In the genomic region with DNA sequence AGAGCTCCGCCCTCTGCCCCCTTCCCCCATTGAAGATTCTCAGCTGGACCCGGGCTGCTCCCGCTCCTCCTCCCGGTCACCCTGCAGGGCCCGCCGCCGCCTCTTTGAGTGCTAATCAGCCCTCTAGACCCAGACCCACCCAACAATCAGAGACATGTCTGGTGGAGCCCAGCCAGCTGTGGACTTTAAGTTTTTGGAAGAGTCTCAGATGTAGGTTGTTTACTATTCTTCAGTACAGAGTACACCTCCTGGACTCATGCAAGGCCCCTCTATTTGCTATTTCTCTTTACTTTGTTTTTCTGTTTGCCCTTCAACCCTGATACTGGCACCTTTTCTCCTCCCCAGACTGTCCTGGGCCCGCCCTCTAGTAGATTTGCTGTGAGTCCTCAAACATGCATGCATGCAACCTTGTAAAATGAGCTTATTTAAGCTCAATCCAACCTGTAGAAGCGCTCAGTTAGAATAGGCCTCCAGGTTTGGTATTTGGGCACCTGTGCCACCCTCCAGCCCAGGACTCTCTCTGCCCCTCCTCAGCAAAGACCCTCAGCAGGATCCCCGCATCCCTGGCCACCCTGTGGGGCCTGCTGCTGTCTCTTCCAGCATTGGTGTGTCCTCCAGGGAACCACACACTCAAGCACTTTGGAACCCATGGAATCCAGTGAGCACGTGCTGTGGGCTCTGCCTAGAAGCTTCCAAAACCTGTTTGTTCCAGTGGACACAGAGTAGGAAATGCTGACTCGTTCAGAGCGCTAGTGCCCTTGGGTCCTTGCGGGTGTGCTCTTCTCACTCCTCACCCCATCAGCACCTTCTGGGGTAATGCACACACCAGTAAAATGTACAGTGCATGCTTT, we compare ENCODE assay signal across 26 cellular contexts. TPM values are rescaled to one million over a fixed set of nuclear protein-coding genes. Genes with fewer than 3 reads are reported as not detected.
DNase-seq lines count a peak whose midpoint lies in the region; ATAC-seq, FAIRE-seq and TF ChIP-seq lines count a peak whose summit lies in the region.
"Had no signal": no experiment of that assay in that cellular context is flagged by ENCODE, and none has a peak within 500 bp of the region (broad histone marks: within the 10 kb centered on the region; RNA-seq: fewer than 3 reads in every experiment).

No MANE protein-coding gene starts in this region.

- no peaks in the 10 kb centered on the region for H3K9me3 ChIP-seq in HepG2 (ENCODE audit: low read length)
- peaks cover 0 to 17% (median 7%) of the 10 kb centered on the region in 8 donors for H3K9me3 ChIP-seq in spleen
- H3K9me3 ChIP-seq in PC-3 (ENCODE audit: low read length), result no peaks in the 10 kb centered on the region
- H3K9me3 ChIP-seq: SJCRH30 had no signal

- TF ChIP-seq RAD21 in HepG2 (CRISPR knock-in tag; IDR thresholded peaks at IDR 0.05), result no peak

- H3K27ac ChIP-seq in GM23338 (ENCODE audit: low read depth), result no peak overlapping the region
- no peak overlapping the region for H3K27ac ChIP-seq in HepG2 (ENCODE audit: extremely low read length, insufficient read depth, low read length)
- no peak overlapping the region for H3K27ac ChIP-seq in spleen
- H3K27ac ChIP-seq in PC-3 (ENCODE audit: low read length), result no peak overlapping the region
- H3K27ac ChIP-seq: BLaER1 treated with 17β-estradiol and CSF1 and Interleukin-3, amounts not matched to agents 10 nM and 100 nM; HL-60; SJCRH30 had no signal

- BruUV-seq in HepG2 (replicated peaks; lab: Mats Ljungman, UMichigan) (no TSS peak), PC-3 (replicated peaks; lab: Mats Ljungman, UMichigan) (no TSS peak)

- H3K36me3 Mint-ChIP-seq in GM23338 (ENCODE audit: low read depth), result no peaks in the 10 kb centered on the region
- no peaks in the 10 kb centered on the region for H3K36me3 Mint-ChIP-seq in activated naive CD4-positive, alpha-beta T cell treated with anti-CD3 and anti-CD28 coated beads for 36 hours (ENCODE audit: low read depth)
- H3K36me3 Mint-ChIP-seq: CD8-positive, alpha-beta T cell had no signal

- H3K9me3 Mint-ChIP-seq in GM23338, result peaks cover 7% of the 10 kb centered on the region; the same call in 2 of the 3 replicates
- peaks cover 1% of the 10 kb centered on the region for H3K9me3 Mint-ChIP-seq in activated naive CD4-positive, alpha-beta T cell treated with anti-CD3 and anti-CD28 coated beads for 36 hours

- in situ Hi-C loops in HepG2 (cut with HindIII; ENCODE audit: extremely low pct_ligation_motif_present, low pct_unique_long_range_greater_than_20kb), result no loop called here

- ATAC-seq in GM23338 (peak; percentile 84), HepG2 (peak; percentile 86), GM19455 (IDR thresholded peaks at IDR 0.05; ENCODE audit: unreplicated experiment) (no peak), PC-3 (no peak)
- ATAC-seq: CD8-positive, alpha-beta T cell had no signal

- H3K27me3 Mint-ChIP-seq in GM23338 (ENCODE audit: insufficient read depth, low read depth, poor library complexity), result peaks cover 3% of the 10 kb centered on the region
- peaks cover 5% of the 10 kb centered on the region for H3K27me3 Mint-ChIP-seq in activated naive CD4-positive, alpha-beta T cell treated with anti-CD3 and anti-CD28 coated beads for 36 hours (ENCODE audit: low read depth)

- H3K27ac Mint-ChIP-seq in GM23338, result no peak overlapping the region
- H3K27ac Mint-ChIP-seq in activated naive CD4-positive, alpha-beta T cell treated with anti-CD3 and anti-CD28 coated beads for 36 hours, result no peak overlapping the region
- H3K27ac Mint-ChIP-seq: CD8-positive, alpha-beta T cell; HFFc6 had no signal

- no peaks in the 10 kb centered on the region for H3F3A ChIP-seq in GM23338 (replicated peaks; ENCODE audit: low read depth)
- no peaks in the 10 kb centered on the region for H3F3A ChIP-seq in PC-3 (ENCODE audit: low read length, unreplicated experiment)

- TF ChIP-seq CTCF in GM23338 (conservative IDR thresholded peaks at IDR 0.05; ENCODE audit: low read depth in 2 of 2), result no peak
- TF ChIP-seq CTCF in bronchial epithelial cell (IDR thresholded peaks at IDR 0.05; ENCODE audit: insufficient read depth, low read length, severe bottlenecking), result no peak
- no peak for TF ChIP-seq CTCF in HepG2 (CRISPR knock-in tag; IDR thresholded peaks at IDR 0.05)
- TF ChIP-seq CTCF in spleen (IDR thresholded peaks at IDR 0.05 in 8 of 11, conservative IDR thresholded peaks at IDR 0.05 in 3 of 11), result no peak
- no peak for TF ChIP-seq CTCF in PC-3 (conservative IDR thresholded peaks at IDR 0.05; ENCODE audit: low read depth, low read length)

- H3K4me2 ChIP-seq in GM23338, result no peak overlapping the region
- H3K4me2 ChIP-seq in HepG2 (ENCODE audit: low read depth, low read length), result peak overlapping the region; percentile 23; the same call in 1 of the 2 replicates
- H3K4me2 ChIP-seq in PC-3 (ENCODE audit: low read length), result no peak overlapping the region
- H3K4me2 ChIP-seq: BLaER1 treated with 17β-estradiol and CSF1 and Interleukin-3, amounts not matched to agents 10 nM and 100 nM had no signal

- POLR2A ChIA-PET in HepG2 (lab: Yijun Ruan, JAX), result no interaction called here
- POLR2A ChIA-PET in PC-3 (lab: Charles Lee; ENCODE audit: unreplicated experiment), result no interaction called here

- 34% methylated on average over 7 of the region's 14 CpGs for WGBS in HepG2 (ENCODE audit: low lambda C conversion rate)
- 60 to 71% (median 64%) methylated on average over 13 to 14 of the region's 14 CpGs for WGBS in spleen, 5 donors

- H3K4me1 Mint-ChIP-seq in GM23338, result peaks cover 6% of the 10 kb centered on the region; the same call in 2 of the 3 replicates
- H3K4me1 Mint-ChIP-seq in activated naive CD4-positive, alpha-beta T cell treated with anti-CD3 and anti-CD28 coated beads for 36 hours (ENCODE audit: low read depth), result no peaks in the 10 kb centered on the region

- no peak for DNase-seq in GM23338 (ENCODE audit: low spot score)
- no peak for DNase-seq in bronchial epithelial cell (ENCODE audit: low read depth)
- DNase-seq in HepG2 (ENCODE audit: low spot score), result peak; percentile 16
- DNase-seq in spleen, result peak; percentile 61
- no peak for DNase-seq in activated naive CD4-positive, alpha-beta T cell treated with anti-CD3 and anti-CD28 coated beads for 36 hours
- DNase-seq in RPMI8226, result no peak
- no peak for DNase-seq in PC-3
- DNase-seq: CD8-positive, alpha-beta T cell; HFFc6; KBM-7; NCI-H1092; NCI-H1436 treated with DMSO at 0.1 percent for 48 hours; NCI-H1930; NCI-H226; NCI-H510A treated with DMSO at 0.1 percent for 48 hours; NCI-H748 treated with DMSO at 0.1 percent for 48 hours; SJCRH30 had no signal

- FAIRE-seq in bronchial epithelial cell (lab: Jason Lieb, UNC) (peak; percentile 7), HepG2 (lab: Jason Lieb, UNC) (no peak)
- FAIRE-seq: G401.6, GM12892, GM18507, H54 had no signal

- H3K36me3 ChIP-seq in GM23338 (ENCODE audit: insufficient read depth), result no peaks in the 10 kb centered on the region
- H3K36me3 ChIP-seq in bronchial epithelial cell (ENCODE audit: control insufficient read depth, insufficient read depth, low read length), result no peaks in the 10 kb centered on the region
- no peaks in the 10 kb centered on the region for H3K36me3 ChIP-seq in HepG2 (replicated peaks in 1 of 2; ENCODE audit: control insufficient read depth in 1 of 2, insufficient read depth in 2 of 2, low read length in 2 of 2)
- H3K36me3 ChIP-seq in spleen, result no peaks in the 10 kb centered on the region
- H3K36me3 ChIP-seq in PC-3 (ENCODE audit: low read depth, low read length), result no peaks in the 10 kb centered on the region
- H3K36me3 ChIP-seq: SJCRH30 had no signal

- H4K20me1 ChIP-seq in GM23338 (replicated peaks; ENCODE audit: insufficient read depth), result no peaks in the 10 kb centered on the region
- H4K20me1 ChIP-seq in HepG2 (ENCODE audit: insufficient read depth, low read length), result no peaks in the 10 kb centered on the region
- no peaks in the 10 kb centered on the region for H4K20me1 ChIP-seq in PC-3 (ENCODE audit: low read length)

- H3K27me3 ChIP-seq in GM23338 (ENCODE audit: insufficient read depth) (no peaks in the 10 kb centered on the region), bronchial epithelial cell (ENCODE audit: control insufficient read depth, insufficient read depth, low read length) (no peaks in the 10 kb centered on the region), HepG2 (ENCODE audit: control insufficient read depth in 1 of 2, insufficient read depth in 2 of 2, low read length in 2 of 2) (peaks cover 0 to 12% of the 10 kb centered on the region in 2 experiments; a peak in 2 of 5 replicates), spleen (replicated peaks in 1 of 7) (peaks cover 0 to 24% (median 0%) of the 10 kb centered on the region in 7 donors), PC-3 (ENCODE audit: low read length) (peaks cover 14% of the 10 kb centered on the region; the same call in 1 of the 2 replicates)
- H3K27me3 ChIP-seq: BLaER1 treated with 17β-estradiol and CSF1 and Interleukin-3, amounts not matched to agents 10 nM and 100 nM had no signal

- H3K4me3 ChIP-seq in GM23338, result no peak overlapping the region
- no peak overlapping the region for H3K4me3 ChIP-seq in bronchial epithelial cell (ENCODE audit: low read depth, low read length)
- H3K4me3 ChIP-seq in HepG2 (replicated peaks in 1 of 3; ENCODE audit: insufficient read depth in 1 of 3, low read depth in 2 of 3, low read length in 3 of 3), result no peak overlapping the region
- H3K4me3 ChIP-seq in spleen, result no peak overlapping the region
- no peak overlapping the region for H3K4me3 ChIP-seq in PC-3 (ENCODE audit: low read length)
- H3K4me3 ChIP-seq: BLaER1 treated with 17β-estradiol and CSF1 and Interleukin-3, amounts not matched to agents 10 nM and 100 nM; SJCRH30 had no signal

- TF ChIP-seq POLR2A in HepG2 (IDR thresholded peaks at IDR 0.05; ENCODE audit: insufficient read depth in 1 of 2, low read depth in 2 of 2, low read length in 2 of 2) (no peak), spleen (IDR thresholded peaks at IDR 0.05) (no peak)

- H3K4me3 Mint-ChIP-seq in GM23338, result no peak overlapping the region
- no peak overlapping the region for H3K4me3 Mint-ChIP-seq in activated naive CD4-positive, alpha-beta T cell treated with anti-CD3 and anti-CD28 coated beads for 36 hours
- H3K4me3 Mint-ChIP-seq: CD8-positive, alpha-beta T cell; HFFc6 had no signal

- H3K9me2 ChIP-seq in GM23338 (ENCODE audit: insufficient read depth) (no peaks in the 10 kb centered on the region), PC-3 (replicated peaks; ENCODE audit: low read length) (no peaks in the 10 kb centered on the region)

- CTCF ChIA-PET in HepG2 (lab: Yijun Ruan, JAX; ENCODE audit: low intra/inter-chr PET ratio, low total read pairs), result no interaction called here
- CTCF ChIA-PET in activated naive CD4-positive, alpha-beta T cell treated with anti-CD3 and anti-CD28 coated beads for 36 hours (lab: Charles Lee), result interaction anchor here (0.6 to 0.8 kb wide), 2 partner anchors 57 to 216 kb away, joined by 3 to 5 read pairs; no protein-coding TSS in a partner anchor
- CTCF ChIA-PET in PC-3 (lab: Charles Lee), result no interaction called here

- intact Hi-C loops in HepG2 (cut with micrococcal nuclease; ENCODE audit: unreplicated experiment), result no loop called here
- intact Hi-C loops in spleen (cut with DNase I; ENCODE audit: low total_unique reads), result no loop called here
- intact Hi-C loops in activated naive CD4-positive, alpha-beta T cell treated with anti-CD3 and anti-CD28 coated beads for 36 hours (cut with micrococcal nuclease), result no loop called here
- intact Hi-C loops in PC-3 (cut with micrococcal nuclease), result no loop called here

- H3K79me2 ChIP-seq in GM23338 (replicated peaks; ENCODE audit: insufficient read depth), result no peaks in the 10 kb centered on the region
- no peaks in the 10 kb centered on the region for H3K79me2 ChIP-seq in HepG2 (ENCODE audit: insufficient read depth, low read length)
- H3K79me2 ChIP-seq in PC-3 (ENCODE audit: low read length), result no peaks in the 10 kb centered on the region

- no peak for TF ChIP-seq EP300 in HepG2 (IDR thresholded peaks at IDR 0.05; ENCODE audit: low read depth in 2 of 2, low read length in 2 of 2)
- no peak for TF ChIP-seq EP300 in HepG2 (CRISPR knock-in tag; IDR thresholded peaks at IDR 0.05; ENCODE audit: borderline replicate concordance)

- H3K9ac ChIP-seq in HepG2 (ENCODE audit: insufficient read depth, low read depth, low read length) (no peak overlapping the region), PC-3 (ENCODE audit: low read length) (no peak overlapping the region)
- H3K9ac ChIP-seq: BLaER1 treated with 17β-estradiol and CSF1 and Interleukin-3, amounts not matched to agents 10 nM and 100 nM had no signal

- H3K4me1 ChIP-seq in GM23338 (ENCODE audit: insufficient read depth), result no peaks in the 10 kb centered on the region
- H3K4me1 ChIP-seq in HepG2 (ENCODE audit: insufficient read depth, low read length), result peaks cover 16% of the 10 kb centered on the region
- H3K4me1 ChIP-seq in spleen, result no peaks in the 10 kb centered on the region
- H3K4me1 ChIP-seq in PC-3 (ENCODE audit: insufficient read depth, low read length), result no peaks in the 10 kb centered on the region
- H3K4me1 ChIP-seq: BLaER1 treated with 17β-estradiol and CSF1 and Interleukin-3, amounts not matched to agents 10 nM and 100 nM; SJCRH30 had no signal

- H2AFZ ChIP-seq in GM23338 (no peak overlapping the region), HepG2 (ENCODE audit: low read length) (no peak overlapping the region), PC-3 (ENCODE audit: low read length) (no peak overlapping the region)

RNA-seq across cellular contexts. Expression of gene PRR23E, which starts 4.6 kb away (rescaled TPM):
- not detected in 2 replicates for total RNA-seq in GM23338 (2014; rRNA removed; shearing (Covaris generic))
- not detected in 2 replicates for polyA plus RNA-seq in GM23338 (2016; fragmentation: Nextera tagmentation; extraction: Ambion mirVana)
- not detected in 2 replicates for total RNA-seq in bronchial epithelial cell
- total RNA-seq in HepG2 (2016; rRNA removed; fragmentation: Illumina TruSeq; extraction: Trizol), result not detected in 2 replicates
- total RNA-seq in HepG2 (2016; cell fraction: cytosol; rRNA removed; fragmentation: Illumina TruSeq; extraction: Trizol; ENCODE audit: low read depth), result not detected in 2 replicates
- total RNA-seq in HepG2 (2016; cell fraction: insoluble cytoplasmic fraction; rRNA removed; fragmentation: Illumina TruSeq; extraction: Trizol), result not detected in 2 replicates
- total RNA-seq in HepG2 (2016; cell fraction: membrane; rRNA removed; fragmentation: Illumina TruSeq; extraction: Trizol), result not detected in 2 replicates
- total RNA-seq in HepG2 (2016; cell fraction: nucleus; rRNA removed; fragmentation: Illumina TruSeq; extraction: Trizol), result not detected in 2 replicates
- polyA plus RNA-seq in HepG2 (2011; rRNA removed), result not detected in 2 replicates
- polyA plus RNA-seq in HepG2 (2011; cell fraction: cytosol; rRNA removed), result not detected in 2 replicates
- not detected in 2 replicates for polyA plus RNA-seq in HepG2 (2011; cell fraction: nucleus; rRNA removed)
- polyA plus RNA-seq in HepG2 (2012), result not detected in 2 replicates
- not detected in 2 replicates for polyA plus RNA-seq in HepG2 (2016; cell fraction: cytosol; fragmentation: Illumina TruSeq; extraction: Trizol; ENCODE audit: low read depth)
- polyA plus RNA-seq in HepG2 (2016; cell fraction: insoluble cytoplasmic fraction; fragmentation: Illumina TruSeq; extraction: Trizol; ENCODE audit: low read depth), result not detected in 2 replicates
- not detected in 2 replicates for polyA plus RNA-seq in HepG2 (2016; cell fraction: membrane; fragmentation: Illumina TruSeq; extraction: Trizol; ENCODE audit: low read depth)
- polyA plus RNA-seq in HepG2 (2016; cell fraction: nucleus; fragmentation: Illumina TruSeq; extraction: Trizol; ENCODE audit: insufficient read depth, low read depth), result not detected in 2 replicates
- not detected in 2 replicates for polyA minus RNA-seq in HepG2 (2011; rRNA and poly(A)+ RNA removed; ENCODE audit: low replicate concordance)
- not detected in 2 replicates for polyA minus RNA-seq in HepG2 (2011; cell fraction: cytosol; rRNA and poly(A)+ RNA removed)
- polyA minus RNA-seq in HepG2 (2011; cell fraction: nucleus; rRNA and poly(A)+ RNA removed), result not detected in 2 replicates
- total RNA-seq in spleen, result not detected
- not detected for polyA plus RNA-seq in spleen
- total RNA-seq in activated naive CD4-positive, alpha-beta T cell treated with anti-CD3 and anti-CD28 coated beads for 36 hours, result not detected
- total RNA-seq in PC-3 (2014; rRNA removed), result not detected in 2 replicates
- total RNA-seq: CD8-positive, alpha-beta T cell; Daoy; HFFc6; HT-29; SJCRH30 had no signal

Comparison
In these comparisons a context has a peak if more than half of its experiments do, and no peak if none do; other contexts are left out.
1. ATAC-seq: peak in GM23338 (single experiment) and HepG2 (single experiment); none in GM19455 (single experiment) and PC-3 (single experiment).
2. DNase-seq: peak in HepG2 (single experiment) and spleen (single experiment); none in GM23338 (single experiment), bronchial epithelial cell (single experiment), activated naive CD4-positive, alpha-beta T cell treated with anti-CD3 and anti-CD28 coated beads for 36 hours (single experiment), RPMI8226 (single experiment) and PC-3 (single experiment).